20 cellular contexts compared by ENCODE assay signal in the genomic region with DNA sequence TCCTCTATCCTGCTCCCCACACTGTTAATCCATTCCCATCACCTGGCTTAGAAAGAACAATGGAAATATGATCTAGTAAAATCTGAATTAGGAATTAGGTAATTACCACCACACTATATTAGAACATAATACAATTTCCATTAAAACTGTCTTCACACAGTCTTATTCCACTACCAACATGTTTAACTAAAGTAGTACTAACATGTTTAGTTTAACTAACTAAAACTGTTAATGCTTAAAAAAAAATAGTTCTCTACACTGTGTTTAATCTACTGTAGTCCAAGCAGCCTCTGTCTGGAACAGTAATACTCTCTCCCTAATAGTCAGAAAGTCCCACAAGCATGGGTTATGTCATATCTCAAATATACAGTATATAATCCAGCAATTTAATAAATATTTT.
"Had no signal": no experiment of that assay in that cellular context is flagged by ENCODE, and none has a peak within 500 bp of the region (broad histone marks: within the 10 kb centered on the region; RNA-seq: fewer than 3 reads in every experiment).

No MANE protein-coding gene starts in this region.

- H3K4me3 Mint-ChIP-seq: dendritic cell treated with granulocyte-macrophage colony-stimulating factor and Interleukin-4, amounts not matched to agents 40 ng/mL and 50 ng/mL, for 4 days; effector memory CD8-positive, alpha-beta T cell; naive thymus-derived CD4-positive, alpha-beta T cell had no signal

- H3K27ac ChIP-seq: epithelial cell of prostate, esophagus muscularis mucosa, gastrocnemius medialis, heart right ventricle, neutrophil, right atrium auricular region, sigmoid colon, skin epidermis, stomach, thoracic aorta had no signal

- H3K27me3 Mint-ChIP-seq: dendritic cell treated with granulocyte-macrophage colony-stimulating factor and Interleukin-4, amounts not matched to agents 40 ng/mL and 50 ng/mL, for 4 days; effector memory CD8-positive, alpha-beta T cell; naive thymus-derived CD4-positive, alpha-beta T cell had no signal

- H3K36me3 ChIP-seq: esophagus muscularis mucosa, gastrocnemius medialis, heart right ventricle, neutrophil, right atrium auricular region, sigmoid colon, thoracic aorta had no signal

- H3K27ac Mint-ChIP-seq: dendritic cell treated with granulocyte-macrophage colony-stimulating factor and Interleukin-4, amounts not matched to agents 40 ng/mL and 50 ng/mL, for 4 days had no signal

- H3K27me3 ChIP-seq: esophagus muscularis mucosa, gastrocnemius medialis, heart right ventricle, right atrium auricular region, sigmoid colon, stomach had no signal

- ATAC-seq: effector memory CD8-positive, alpha-beta T cell; gastrocnemius medialis; naive thymus-derived CD4-positive, alpha-beta T cell had no signal

- H3K9me3 ChIP-seq: esophagus muscularis mucosa, gastrocnemius medialis, neutrophil, right atrium auricular region, sigmoid colon, thoracic aorta had no signal

- H3K4me3 ChIP-seq: esophagus muscularis mucosa, gastrocnemius medialis, heart right ventricle, right atrium auricular region, sigmoid colon, skin epidermis, stomach, thoracic aorta had no signal

- H3K9me3 Mint-ChIP-seq: effector memory CD8-positive, alpha-beta T cell had no signal

- DNase-seq: effector memory CD8-positive, alpha-beta T cell; gastrocnemius medialis; heart right ventricle; hypothalamus; kidney glomerular epithelial cell; mammary epithelial cell; naive thymus-derived CD4-positive, alpha-beta T cell; posterior cingulate gyrus; sigmoid colon; stimulated activated naive CD4-positive, alpha-beta T cell; stomach; substantia nigra; trophoblast cell had no signal
